In the genomic region with DNA sequence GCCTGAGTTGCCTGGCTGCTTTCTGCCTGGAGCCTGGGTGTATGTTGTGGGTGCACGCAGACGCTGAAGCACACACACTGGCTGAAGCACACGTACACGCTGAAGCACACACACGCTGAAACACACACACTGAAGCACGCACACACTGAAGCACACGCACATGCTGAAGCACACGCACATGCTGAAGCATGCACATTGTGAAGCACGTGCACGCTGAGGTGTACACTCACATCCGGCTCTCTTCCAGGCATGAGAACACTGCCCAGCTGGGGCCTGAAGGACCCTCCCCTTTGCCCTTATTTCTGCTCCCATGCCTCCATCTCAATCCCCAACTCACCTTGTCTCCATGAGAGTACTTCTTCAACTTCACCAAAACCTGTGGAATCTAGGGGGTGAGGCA, we compare ENCODE assay signal across 27 cellular contexts. TPM values are rescaled to one million over a fixed set of nuclear protein-coding genes. Genes with fewer than 3 reads are reported as not detected.
A peak's percentile ranks its signal among the peaks of the same experiment; 100 is the strongest.
DNase-seq lines count a peak whose midpoint lies in the region; ATAC-seq, FAIRE-seq and TF ChIP-seq lines count a peak whose summit lies in the region.
"Had no signal": no experiment of that assay in that cellular context is flagged by ENCODE, and none has a peak within 500 bp of the region (broad histone marks: within the 10 kb centered on the region; RNA-seq: fewer than 3 reads in every experiment).

No MANE protein-coding gene starts in this region.

- peak overlapping the region; percentile 52 for H4K91ac ChIP-seq in mesenchymal stem cell (ENCODE audit: low read length)

- H2BK5ac ChIP-seq in mesenchymal stem cell (ENCODE audit: low read depth, low read length, poor library complexity, severe bottlenecking) = no peak overlapping the region

- peak overlapping the region; percentile 31 to 73 for H3K27ac ChIP-seq in breast epithelium
- peak overlapping the region; percentile 72 to 94 (median 76) for H3K27ac ChIP-seq in body of pancreas
- H3K27ac ChIP-seq in mesenchymal stem cell (ENCODE audit: low read length, poor library complexity, severe bottlenecking) = no peak overlapping the region
- peak overlapping the region in 4 of 5 donors; percentile 51 to 79 (median 72) for H3K27ac ChIP-seq in stomach
- H3K27ac ChIP-seq: cardiac muscle cell, ovary, PC-9, SJSA1, upper lobe of left lung had no signal

- no peak for DNase-seq in breast epithelium (ENCODE audit: low spot score in 2 of 2)
- DNase-seq in MCF 10A (ENCODE audit: unreplicated experiment) = no peak
- DNase-seq in body of pancreas = peak in 1 of 4 donors; percentile 63
- no peak for DNase-seq in mesenchymal stem cell
- no peak for DNase-seq in stomach
- no peak for DNase-seq in GM10266 (ENCODE audit: extremely low spot score)
- DNase-seq in GM19239 (ENCODE audit: insufficient read length, low spot score) = no peak
- DNase-seq: activated CD8-positive, alpha-beta T cell treated with anti-CD3 and anti-CD28 coated beads, Interleukin-2, amount 10 ng/mL, durations not matched to agents 7 days and 5 days; activated gamma-delta T cell treated with Interleukin-2 at 50 U/mL for 16 hours; activated T-cell treated with anti-CD3 and anti-CD28 coated beads for 4 hours; AML-193; amniotic stem cell; GF-D8; NCI-H146; NCI-H510A; ovary; PC-9; upper lobe of left lung had no signal

- H3K4me1 Mint-ChIP-seq in MCF 10A (ENCODE audit: insufficient read depth, unreplicated experiment) = peaks cover 11% of the 10 kb centered on the region
- peaks cover 8% of the 10 kb centered on the region for H3K4me1 Mint-ChIP-seq in stimulated activated memory B cell treated with anti-CD40 and anti-IgM and Interleukin-4, amounts not matched to agents 10 μg/mL and 1 μg/mL and 100 μg/mL, for 72 hours
- H3K4me1 Mint-ChIP-seq: mesothelial cell of epicardium had no signal

- no peak overlapping the region for H3K4me3 ChIP-seq in breast epithelium
- H3K4me3 ChIP-seq in body of pancreas = no peak overlapping the region
- no peak overlapping the region for H3K4me3 ChIP-seq in mesenchymal stem cell (ENCODE audit: insufficient read depth in 1 of 2, low read depth in 1 of 2, low read length in 2 of 2)
- H3K4me3 ChIP-seq in stomach = peak overlapping the region in 1 of 4 donors; percentile 22
- H3K4me3 ChIP-seq: cardiac muscle cell, ovary, PC-9, SJSA1, upper lobe of left lung had no signal

- CTCF ChIA-PET in MCF 10A (lab: Yijun Ruan, JAX) = interaction anchor here (0.9 to 9.3 kb wide), 3 partner anchors 18 to 170 kb away, joined by 3 to 237 read pairs (median 3); a partner anchor contains a TSS

- H2BK15ac ChIP-seq in mesenchymal stem cell (ENCODE audit: low read depth, poor library complexity, severe bottlenecking) = no peak overlapping the region

- 10 to 43% methylated on average over 2 to 11 of the region's 11 CpGs for WGBS in body of pancreas, 2 donors
- WGBS in mesenchymal stem cell = 96% methylated on average over 11 of the region's 11 CpGs
- 78 to 87% (median 81%) methylated on average over 11 of the region's 11 CpGs for WGBS in stomach, 5 donors

- TF ChIP-seq CTCF in breast epithelium (IDR thresholded peaks at IDR 0.05) = no peak
- no peak for TF ChIP-seq CTCF in MCF 10A (IDR thresholded peaks at IDR 0.05; ENCODE audit: unreplicated experiment)
- TF ChIP-seq CTCF in body of pancreas (IDR thresholded peaks at IDR 0.05) = no peak
- no peak for TF ChIP-seq CTCF in stomach (IDR thresholded peaks at IDR 0.05)
- TF ChIP-seq CTCF in GM10266 (IDR thresholded peaks at IDR 0.05; ENCODE audit: control insufficient read depth, insufficient read depth, low read depth, missing control alignments) = no peak

- no peak overlapping the region for H2AK5ac ChIP-seq in mesenchymal stem cell (ENCODE audit: low read length, severe bottlenecking)

- peaks cover 60% of the 10 kb centered on the region for H3K36me3 Mint-ChIP-seq in MCF 10A (ENCODE audit: insufficient read depth, unreplicated experiment)
- H3K36me3 Mint-ChIP-seq in stimulated activated memory B cell treated with anti-CD40 and anti-IgM and Interleukin-4, amounts not matched to agents 10 μg/mL and 1 μg/mL and 100 μg/mL, for 72 hours = peaks cover 65% of the 10 kb centered on the region
- H3K36me3 Mint-ChIP-seq: natural killer cell treated with Interleukin-12 subunit alpha and Interleukin-12 subunit beta and Interleukin-15 and Interleukin-18, amount 100 ng/mL, for 72 hours had no signal

- no peak for ATAC-seq in body of pancreas
- no peak for ATAC-seq in stimulated activated memory B cell treated with anti-CD40 and anti-IgM and Interleukin-4, amounts not matched to agents 10 μg/mL and 1 μg/mL and 100 μg/mL, for 72 hours
- ATAC-seq: activated CD8-positive, alpha-beta T cell treated with anti-CD3 and anti-CD28 coated beads, Interleukin-2, amount 10 ng/mL, durations not matched to agents 7 days and 5 days; natural killer cell treated with Interleukin-12 subunit alpha and Interleukin-12 subunit beta and Interleukin-15 and Interleukin-18, amount 100 ng/mL, for 72 hours; sciatic nerve had no signal

- H3K36me3 ChIP-seq in breast epithelium = no peaks in the 10 kb centered on the region
- peaks cover 0 to 13% of the 10 kb centered on the region in 2 donors for H3K36me3 ChIP-seq in body of pancreas (replicated peaks in 1 of 2; ENCODE audit: insufficient read depth in 1 of 2, low read depth in 2 of 2)
- peaks cover 70 to 76% of the 10 kb centered on the region in 2 experiments for H3K36me3 ChIP-seq in mesenchymal stem cell (ENCODE audit: control insufficient read depth in 1 of 2, insufficient read depth in 2 of 2, low read depth in 1 of 2, low read length in 2 of 2)
- peaks cover 63 to 96% (median 89%) of the 10 kb centered on the region in 4 donors for H3K36me3 ChIP-seq in stomach
- H3K36me3 ChIP-seq: ovary had no signal

- no peak for FAIRE-seq in GM19239 (lab: Jason Lieb, UNC)
- FAIRE-seq: A204.1, endothelial cell of umbilical vein had no signal

- no peak overlapping the region for H3K4me3 Mint-ChIP-seq in MCF 10A (ENCODE audit: unreplicated experiment)
- H3K4me3 Mint-ChIP-seq in stimulated activated memory B cell treated with anti-CD40 and anti-IgM and Interleukin-4, amounts not matched to agents 10 μg/mL and 1 μg/mL and 100 μg/mL, for 72 hours = no peak overlapping the region
- H3K4me3 Mint-ChIP-seq: activated CD8-positive, alpha-beta T cell treated with anti-CD3 and anti-CD28 coated beads, Interleukin-2, amount 10 ng/mL, durations not matched to agents 7 days and 5 days; mesothelial cell of epicardium; natural killer cell treated with Interleukin-12 subunit alpha and Interleukin-12 subunit beta and Interleukin-15 and Interleukin-18, amount 100 ng/mL, for 72 hours had no signal

- intact Hi-C loops in breast epithelium (cut with DNase I; ENCODE audit: low total_unique reads) = loop anchor here (2.0 kb wide), 1 partner anchor 23 kb away; a partner anchor contains a TSS
- intact Hi-C loops in MCF 10A (cut with micrococcal nuclease) = no loop called here
- intact Hi-C loops in body of pancreas (cut with DNase I) = no loop called here
- intact Hi-C loops in stomach (cut with DNase I; ENCODE audit: low total_unique reads) = loop anchor here (10.0 kb wide), 1 partner anchor 123 kb away; no protein-coding TSS in a partner anchor

- no peak overlapping the region for H2AFZ ChIP-seq in mesenchymal stem cell (ENCODE audit: low read depth, low read length)
- H2AFZ ChIP-seq: PC-9 had no signal

- H3K18ac ChIP-seq in mesenchymal stem cell (ENCODE audit: low read depth in 1 of 2, low read length in 2 of 2) = no peak overlapping the region

- TF ChIP-seq POLR2A in breast epithelium (IDR thresholded peaks at IDR 0.05) (no peak), body of pancreas (IDR thresholded peaks at IDR 0.05) (no peak), stomach (IDR thresholded peaks at IDR 0.05) (no peak)

- H2BK12ac ChIP-seq in mesenchymal stem cell (ENCODE audit: low read length in 2 of 2) = no peak overlapping the region

- TF ChIP-seq EP300 in stomach (IDR thresholded peaks at IDR 0.05) = no peak

- H2BK120ac ChIP-seq in mesenchymal stem cell (ENCODE audit: low read depth, low read length) = no peak overlapping the region

- no peak overlapping the region for H4K8ac ChIP-seq in mesenchymal stem cell (ENCODE audit: low read length)

- no peak overlapping the region for H3K4me2 ChIP-seq in mesenchymal stem cell (ENCODE audit: low read length, poor library complexity, severe bottlenecking)
- H3K4me2 ChIP-seq: PC-9 had no signal

- H3K9me3 Mint-ChIP-seq in MCF 10A (ENCODE audit: unreplicated experiment) = no peaks in the 10 kb centered on the region
- no peaks in the 10 kb centered on the region for H3K9me3 Mint-ChIP-seq in stimulated activated memory B cell treated with anti-CD40 and anti-IgM and Interleukin-4, amounts not matched to agents 10 μg/mL and 1 μg/mL and 100 μg/mL, for 72 hours
- H3K9me3 Mint-ChIP-seq: mesothelial cell of epicardium; natural killer cell treated with Interleukin-12 subunit alpha and Interleukin-12 subunit beta and Interleukin-15 and Interleukin-18, amount 100 ng/mL, for 72 hours had no signal

- H3K9me3 ChIP-seq in breast epithelium (no peaks in the 10 kb centered on the region), body of pancreas (no peaks in the 10 kb centered on the region), mesenchymal stem cell (ENCODE audit: control insufficient read depth, low read length) (no peaks in the 10 kb centered on the region), stomach (no peaks in the 10 kb centered on the region)
- H3K9me3 ChIP-seq: ovary, SJSA1, upper lobe of left lung had no signal

- no peak overlapping the region for H3K23ac ChIP-seq in mesenchymal stem cell (ENCODE audit: low read length in 2 of 2)

- BruUV-seq in MCF 10A (replicated peaks; lab: Mats Ljungman, UMichigan) = no TSS peak

- no peak overlapping the region for H3K9ac ChIP-seq in mesenchymal stem cell (ENCODE audit: low read length)

- no peak overlapping the region for H3K4ac ChIP-seq in mesenchymal stem cell (ENCODE audit: low read depth in 1 of 2, low read length in 2 of 2)

- H3K27ac Mint-ChIP-seq in MCF 10A (ENCODE audit: low read depth, unreplicated experiment) = no peak overlapping the region
- no peak overlapping the region for H3K27ac Mint-ChIP-seq in stimulated activated memory B cell treated with anti-CD40 and anti-IgM and Interleukin-4, amounts not matched to agents 10 μg/mL and 1 μg/mL and 100 μg/mL, for 72 hours
- H3K27ac Mint-ChIP-seq: activated CD8-positive, alpha-beta T cell treated with anti-CD3 and anti-CD28 coated beads, Interleukin-2, amount 10 ng/mL, durations not matched to agents 7 days and 5 days; mesothelial cell of epicardium; natural killer cell treated with Interleukin-12 subunit alpha and Interleukin-12 subunit beta and Interleukin-15 and Interleukin-18, amount 100 ng/mL, for 72 hours had no signal

- no peak overlapping the region for H3K14ac ChIP-seq in mesenchymal stem cell (ENCODE audit: low read length in 2 of 2)

- H3K27me3 ChIP-seq in breast epithelium (no peaks in the 10 kb centered on the region), body of pancreas (no peaks in the 10 kb centered on the region), mesenchymal stem cell (ENCODE audit: control insufficient read depth in 1 of 2, insufficient read depth in 1 of 2, low read length in 2 of 2) (no peaks in the 10 kb centered on the region), stomach (no peaks in the 10 kb centered on the region)
- H3K27me3 ChIP-seq: cardiac muscle cell, ovary, SJSA1, upper lobe of left lung had no signal

- no peaks in the 10 kb centered on the region for H3K27me3 Mint-ChIP-seq in MCF 10A (ENCODE audit: insufficient read depth, unreplicated experiment)
- no peaks in the 10 kb centered on the region for H3K27me3 Mint-ChIP-seq in stimulated activated memory B cell treated with anti-CD40 and anti-IgM and Interleukin-4, amounts not matched to agents 10 μg/mL and 1 μg/mL and 100 μg/mL, for 72 hours
- H3K27me3 Mint-ChIP-seq: natural killer cell treated with Interleukin-12 subunit alpha and Interleukin-12 subunit beta and Interleukin-15 and Interleukin-18, amount 100 ng/mL, for 72 hours had no signal

- H3K79me1 ChIP-seq in mesenchymal stem cell (replicated peaks; ENCODE audit: low read length, poor library complexity, severe bottlenecking) = peaks cover 4% of the 10 kb centered on the region

- H3K4me1 ChIP-seq in breast epithelium = peaks cover 3 to 8% of the 10 kb centered on the region in 2 donors
- peaks cover 60% of the 10 kb centered on the region for H3K4me1 ChIP-seq in body of pancreas
- H3K4me1 ChIP-seq in mesenchymal stem cell (ENCODE audit: control insufficient read depth, insufficient read depth, low read depth, low read length) = peaks cover 2% of the 10 kb centered on the region
- H3K4me1 ChIP-seq in stomach = peaks cover 15 to 37% (median 26%) of the 10 kb centered on the region in 4 donors

- POLR2A ChIA-PET in MCF 10A (lab: Yijun Ruan, JAX) = interaction anchor here (1.0 to 1.2 kb wide), 4 partner anchors 11 to 69 kb away, joined by 3 to 5 read pairs (median 3); a partner anchor contains a TSS

RNA-seq across cellular contexts. Expression of a gene that starts 16.5 kb away (rescaled TPM):
- total RNA-seq in breast epithelium (10 to 100 TPM in 1 of 3 donors, under 1 TPM in 1, not detected in 1; 0.32 to 13.0 TPM), MCF 10A (2022) (9.6 and 17.1 TPM in 2 replicates), body of pancreas (1 to 10 TPM in 1 of 2 donors, under 1 TPM in 1; 0.78 to 1.6 TPM), stomach (1 to 10 TPM in 2 of 5 donors, under 1 TPM in 1, not detected in 2; 0.55 to 1.7 (median 1.2) TPM)
- not detected for polyA plus RNA-seq in mesenchymal stem cell (2013, experiment 1 of 2)
- polyA plus RNA-seq in mesenchymal stem cell (2013, experiment 2 of 2) = 0.05 TPM
- 10 to 100 TPM in 1 of 3 donors, 1 to 10 TPM in 2; 1.4 to 16.2 (median 4.0) TPM for polyA plus RNA-seq in stomach
- total RNA-seq: activated CD8-positive, alpha-beta T cell treated with anti-CD3 and anti-CD28 coated beads, Interleukin-2, amount 10 ng/mL, durations not matched to agents 7 days and 5 days; cardiac muscle cell; mesothelial cell of epicardium; PC-9; SJSA1; T-helper 1 cell treated with Interleukin-12 subunit alpha and Interleukin-12 subunit beta and Interleukin-4 antibody, amounts not matched to agents 30 ng/mL and 1 ng/mL, for 36 hours had no signal
- polyA plus RNA-seq: cardiac muscle cell had no signal

RNA-seq across cellular contexts. Expression of a gene that starts 22.5 kb away (rescaled TPM):
- total RNA-seq in breast epithelium (10 to 100 TPM; 50.7 to 74.7 (median 59.7) TPM), MCF 10A (2022) (66.6 and 88.5 TPM in 2 replicates), body of pancreas (10 to 100 TPM; 34.9 to 38.7 TPM), stomach (100 to 1,000 TPM in 2 of 5 donors, 10 to 100 TPM in 3; 55.4 to 336 (median 91.6) TPM)
- 35.2 TPM for polyA plus RNA-seq in mesenchymal stem cell (2013, experiment 1 of 2)
- polyA plus RNA-seq in mesenchymal stem cell (2013, experiment 2 of 2) = 35.4 TPM
- 10 to 100 TPM; 24.1 to 49.5 (median 32.7) TPM for polyA plus RNA-seq in stomach

RNA-seq across cellular contexts. Expression of a gene that starts 31.1 kb away (rescaled TPM):
- 10 to 100 TPM; 41.6 to 61.0 (median 48.1) TPM for total RNA-seq in breast epithelium
- total RNA-seq in MCF 10A (2022) = 5.5 and 6.4 TPM in 2 replicates
- 10 to 100 TPM; 37.9 to 61.6 TPM for total RNA-seq in body of pancreas
- polyA plus RNA-seq in mesenchymal stem cell (2013, experiment 1 of 2) = 24.1 TPM
- 23.2 TPM for polyA plus RNA-seq in mesenchymal stem cell (2013, experiment 2 of 2)
- total RNA-seq in stomach = 10 to 100 TPM; 21.1 to 52.2 (median 38.4) TPM
- 10 to 100 TPM; 21.4 to 37.0 (median 26.4) TPM for polyA plus RNA-seq in stomach

RNA-seq across cellular contexts. Expression of a gene that starts 51.1 kb away (rescaled TPM):
- total RNA-seq in breast epithelium (10 to 100 TPM; 79.4 to 83.0 (median 81.0) TPM), MCF 10A (2022) (74.2 and 95.3 TPM in 2 replicates), body of pancreas (10 to 100 TPM; 39.6 to 40.2 TPM), stomach (100 to 1,000 TPM in 1 of 5 donors, 10 to 100 TPM in 4; 13.4 to 140 (median 41.7) TPM)
- polyA plus RNA-seq in mesenchymal stem cell (2013, experiment 1 of 2) = 79.8 TPM
- polyA plus RNA-seq in mesenchymal stem cell (2013, experiment 2 of 2) = 79.0 TPM
- 10 to 100 TPM; 45.9 to 53.8 (median 51.2) TPM for polyA plus RNA-seq in stomach

Comparison
In these comparisons a context has a peak if more than half of its experiments do, and no peak if none do; other contexts are left out.
1. intact Hi-C loops: an anchor here in breast epithelium (2.0 kb wide) and stomach (10.0 kb wide); none called in MCF 10A and body of pancreas.